ENCODE assay signal across 1 cellular context in the genomic region with DNA sequence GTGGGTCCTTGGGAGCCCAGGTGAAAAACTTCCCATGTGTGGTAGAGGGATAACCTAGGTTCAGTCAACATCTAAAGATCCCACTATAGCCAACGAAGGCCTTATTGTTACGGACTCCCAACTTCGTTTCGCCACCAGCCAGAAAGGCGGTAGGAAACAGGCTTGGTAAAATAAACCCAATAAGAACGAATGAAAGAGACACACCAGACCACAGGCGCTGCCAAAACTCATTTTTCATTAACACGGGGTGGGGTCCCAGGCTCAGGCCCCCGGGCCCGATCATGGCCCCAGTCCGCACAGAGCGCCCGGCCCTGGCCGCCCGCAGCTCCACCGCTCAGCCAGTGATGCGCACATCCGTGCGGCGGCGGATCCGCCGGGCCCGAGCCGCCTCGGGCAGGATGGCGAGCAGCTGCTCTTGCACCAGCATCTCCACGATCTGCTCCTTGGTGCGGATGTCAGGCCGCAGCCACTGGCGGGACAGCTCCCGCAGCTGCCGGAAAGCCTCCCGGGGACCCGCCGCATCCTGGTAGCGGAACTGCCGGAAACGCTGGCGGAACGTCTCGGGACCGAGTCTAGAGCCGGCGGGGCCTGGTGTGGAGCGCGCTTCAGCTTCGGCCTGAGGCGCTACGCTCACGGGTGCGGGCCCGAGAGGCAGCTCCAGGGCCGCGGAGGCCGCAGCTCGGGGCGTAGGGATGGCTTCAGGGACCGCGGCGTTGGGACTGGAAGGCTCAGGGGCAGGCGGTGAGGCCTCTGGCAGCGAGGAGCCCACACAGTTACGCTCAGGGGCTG.
A peak's percentile ranks its signal among the peaks of the same experiment; 100 is the strongest.
TF ChIP-seq lines count a peak whose summit lies in the region.

No MANE protein-coding gene starts in this region.

TF ChIP-seq in HepG2, 621 proteins besides CTCF, POLR2A, EP300 and RAD21 (continued from another document and continues in another):
- TF ChIP-seq, protein P1, sequence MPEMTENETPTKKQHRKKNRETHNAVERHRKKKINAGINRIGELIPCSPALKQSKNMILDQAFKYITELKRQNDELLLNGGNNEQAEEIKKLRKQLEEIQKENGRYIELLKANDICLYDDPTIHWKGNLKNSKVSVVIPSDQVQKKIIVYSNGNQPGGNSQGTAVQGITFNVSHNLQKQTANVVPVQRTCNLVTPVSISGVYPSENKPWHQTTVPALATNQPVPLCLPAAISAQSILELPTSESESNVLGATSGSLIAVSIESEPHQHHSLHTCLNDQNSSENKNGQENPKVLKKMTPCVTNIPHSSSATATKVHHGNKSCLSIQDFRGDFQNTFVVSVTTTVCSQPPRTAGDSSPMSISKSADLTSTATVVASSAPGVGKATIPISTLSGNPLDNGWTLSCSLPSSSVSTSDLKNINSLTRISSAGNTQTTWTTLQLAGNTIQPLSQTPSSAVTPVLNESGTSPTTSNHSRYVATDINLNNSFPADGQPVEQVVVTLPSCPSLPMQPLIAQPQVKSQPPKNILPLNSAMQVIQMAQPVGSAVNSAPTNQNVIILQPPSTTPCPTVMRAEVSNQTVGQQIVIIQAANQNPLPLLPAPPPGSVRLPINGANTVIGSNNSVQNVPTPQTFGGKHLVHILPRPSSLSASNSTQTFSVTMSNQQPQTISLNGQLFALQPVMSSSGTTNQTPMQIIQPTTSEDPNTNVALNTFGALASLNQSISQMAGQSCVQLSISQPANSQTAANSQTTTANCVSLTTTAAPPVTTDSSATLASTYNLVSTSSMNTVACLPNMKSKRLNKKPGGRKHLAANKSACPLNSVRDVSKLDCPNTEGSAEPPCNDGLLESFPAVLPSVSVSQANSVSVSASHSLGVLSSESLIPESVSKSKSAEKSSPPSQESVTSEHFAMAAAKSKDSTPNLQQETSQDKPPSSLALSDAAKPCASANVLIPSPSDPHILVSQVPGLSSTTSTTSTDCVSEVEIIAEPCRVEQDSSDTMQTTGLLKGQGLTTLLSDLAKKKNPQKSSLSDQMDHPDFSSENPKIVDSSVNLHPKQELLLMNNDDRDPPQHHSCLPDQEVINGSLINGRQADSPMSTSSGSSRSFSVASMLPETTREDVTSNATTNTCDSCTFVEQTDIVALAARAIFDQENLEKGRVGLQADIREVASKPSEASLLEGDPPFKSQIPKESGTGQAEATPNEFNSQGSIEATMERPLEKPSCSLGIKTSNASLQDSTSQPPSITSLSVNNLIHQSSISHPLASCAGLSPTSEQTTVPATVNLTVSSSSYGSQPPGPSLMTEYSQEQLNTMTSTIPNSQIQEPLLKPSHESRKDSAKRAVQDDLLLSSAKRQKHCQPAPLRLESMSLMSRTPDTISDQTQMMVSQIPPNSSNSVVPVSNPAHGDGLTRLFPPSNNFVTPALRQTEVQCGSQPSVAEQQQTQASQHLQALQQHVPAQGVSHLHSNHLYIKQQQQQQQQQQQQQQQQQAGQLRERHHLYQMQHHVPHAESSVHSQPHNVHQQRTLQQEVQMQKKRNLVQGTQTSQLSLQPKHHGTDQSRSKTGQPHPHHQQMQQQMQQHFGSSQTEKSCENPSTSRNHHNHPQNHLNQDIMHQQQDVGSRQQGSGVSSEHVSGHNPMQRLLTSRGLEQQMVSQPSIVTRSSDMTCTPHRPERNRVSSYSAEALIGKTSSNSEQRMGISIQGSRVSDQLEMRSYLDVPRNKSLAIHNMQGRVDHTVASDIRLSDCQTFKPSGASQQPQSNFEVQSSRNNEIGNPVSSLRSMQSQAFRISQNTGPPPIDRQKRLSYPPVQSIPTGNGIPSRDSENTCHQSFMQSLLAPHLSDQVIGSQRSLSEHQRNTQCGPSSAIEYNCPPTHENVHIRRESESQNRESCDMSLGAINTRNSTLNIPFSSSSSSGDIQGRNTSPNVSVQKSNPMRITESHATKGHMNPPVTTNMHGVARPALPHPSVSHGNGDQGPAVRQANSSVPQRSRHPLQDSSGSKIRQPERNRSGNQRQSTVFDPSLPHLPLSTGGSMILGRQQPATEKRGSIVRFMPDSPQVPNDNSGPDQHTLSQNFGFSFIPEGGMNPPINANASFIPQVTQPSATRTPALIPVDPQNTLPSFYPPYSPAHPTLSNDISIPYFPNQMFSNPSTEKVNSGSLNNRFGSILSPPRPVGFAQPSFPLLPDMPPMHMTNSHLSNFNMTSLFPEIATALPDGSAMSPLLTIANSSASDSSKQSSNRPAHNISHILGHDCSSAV (CRISPR knock-in tag; IDR thresholded peaks at IDR 0.05; ENCODE audit: borderline replicate concordance), result peak; percentile 91; the same call in 1 of the 2 replicates
- TF ChIP-seq ZNF691 (CRISPR knock-in tag; IDR thresholded peaks at IDR 0.05; ENCODE audit: borderline replicate concordance, low read depth) (no peak), ZNF430 (CRISPR knock-in tag; IDR thresholded peaks at IDR 0.05) (no peak), SRF (IDR thresholded peaks at IDR 0.05; ENCODE audit: low read depth, low read length) (no peak), MAFF (IDR thresholded peaks at IDR 0.05; ENCODE audit: low read depth, low read length) (no peak), ISX (CRISPR knock-in tag; conservative IDR thresholded peaks at IDR 0.05) (peak; percentile 30; the same call in 1 of the 2 replicates), ZNF160 (CRISPR knock-in tag; IDR thresholded peaks at IDR 0.05) (no peak), GATAD1 (CRISPR knock-in tag; IDR thresholded peaks at IDR 0.05) (no peak), ZZZ3 (CRISPR knock-in tag; IDR thresholded peaks at IDR 0.05; ENCODE audit: borderline replicate concordance) (no peak; the same call in 1 of the 2 replicates), PLRG1 (conservative IDR thresholded peaks at IDR 0.05) (no peak), KDM5A (IDR thresholded peaks at IDR 0.05; ENCODE audit: borderline replicate concordance, low read length) (peak; percentile 83; the same call in 1 of the 2 replicates), NFIB (CRISPR knock-in tag; IDR thresholded peaks at IDR 0.05; ENCODE audit: borderline replicate concordance) (no peak), MTA3 (CRISPR knock-in tag; IDR thresholded peaks at IDR 0.05) (no peak), RARA (CRISPR knock-in tag; IDR thresholded peaks at IDR 0.05) (no peak), TERF1 (CRISPR knock-in tag; IDR thresholded peaks at IDR 0.05) (no peak), ZEB1 (IDR thresholded peaks at IDR 0.05; ENCODE audit: insufficient replicate concordance, low read depth) (no peak), NAIF1 (CRISPR knock-in tag; IDR thresholded peaks at IDR 0.05; ENCODE audit: borderline replicate concordance) (no peak; the same call in 1 of the 2 replicates), ATAD3A (CRISPR knock-in tag; IDR thresholded peaks at IDR 0.05) (no peak), FOXP4 (CRISPR knock-in tag; IDR thresholded peaks at IDR 0.05) (no peak; the same call in 1 of the 2 replicates), ZFP41 (CRISPR knock-in tag; IDR thresholded peaks at IDR 0.05; ENCODE audit: borderline replicate concordance) (no peak; the same call in none of the 2 replicates), XRCC5 (optimal IDR thresholded peaks at IDR 0.05; ENCODE audit: low read length) (no peak), EED (CRISPR knock-in tag; IDR thresholded peaks at IDR 0.05) (no peak; the same call in 1 of the 2 replicates), NCOR1 (IDR thresholded peaks at IDR 0.05; ENCODE audit: borderline replicate concordance, low read length) (no peak), ZNF230 (CRISPR knock-in tag; IDR thresholded peaks at IDR 0.05) (peak; percentile 85; the same call in 1 of the 2 replicates), ZNF564 (CRISPR knock-in tag; IDR thresholded peaks at IDR 0.05) (no peak), ARID2 (CRISPR knock-in tag; IDR thresholded peaks at IDR 0.05; ENCODE audit: borderline replicate concordance) (no peak), ZNF292 (CRISPR knock-in tag; IDR thresholded peaks at IDR 0.05; ENCODE audit: borderline replicate concordance, low read depth) (no peak), ZNF367 (CRISPR knock-in tag; IDR thresholded peaks at IDR 0.05; ENCODE audit: borderline replicate concordance) (no peak)
- TF ChIP-seq, protein P2, sequence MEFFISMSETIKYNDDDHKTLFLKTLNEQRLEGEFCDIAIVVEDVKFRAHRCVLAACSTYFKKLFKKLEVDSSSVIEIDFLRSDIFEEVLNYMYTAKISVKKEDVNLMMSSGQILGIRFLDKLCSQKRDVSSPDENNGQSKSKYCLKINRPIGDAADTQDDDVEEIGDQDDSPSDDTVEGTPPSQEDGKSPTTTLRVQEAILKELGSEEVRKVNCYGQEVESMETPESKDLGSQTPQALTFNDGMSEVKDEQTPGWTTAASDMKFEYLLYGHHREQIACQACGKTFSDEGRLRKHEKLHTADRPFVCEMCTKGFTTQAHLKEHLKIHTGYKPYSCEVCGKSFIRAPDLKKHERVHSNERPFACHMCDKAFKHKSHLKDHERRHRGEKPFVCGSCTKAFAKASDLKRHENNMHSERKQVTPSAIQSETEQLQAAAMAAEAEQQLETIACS (CRISPR knock-in tag; IDR thresholded peaks at IDR 0.05), result no peak
- TF ChIP-seq, protein P3, sequence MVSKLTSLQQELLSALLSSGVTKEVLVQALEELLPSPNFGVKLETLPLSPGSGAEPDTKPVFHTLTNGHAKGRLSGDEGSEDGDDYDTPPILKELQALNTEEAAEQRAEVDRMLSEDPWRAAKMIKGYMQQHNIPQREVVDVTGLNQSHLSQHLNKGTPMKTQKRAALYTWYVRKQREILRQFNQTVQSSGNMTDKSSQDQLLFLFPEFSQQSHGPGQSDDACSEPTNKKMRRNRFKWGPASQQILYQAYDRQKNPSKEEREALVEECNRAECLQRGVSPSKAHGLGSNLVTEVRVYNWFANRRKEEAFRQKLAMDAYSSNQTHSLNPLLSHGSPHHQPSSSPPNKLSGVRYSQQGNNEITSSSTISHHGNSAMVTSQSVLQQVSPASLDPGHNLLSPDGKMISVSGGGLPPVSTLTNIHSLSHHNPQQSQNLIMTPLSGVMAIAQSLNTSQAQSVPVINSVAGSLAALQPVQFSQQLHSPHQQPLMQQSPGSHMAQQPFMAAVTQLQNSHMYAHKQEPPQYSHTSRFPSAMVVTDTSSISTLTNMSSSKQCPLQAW (CRISPR knock-in tag; IDR thresholded peaks at IDR 0.05), result 0 out of 2 replicates have a peak, but pooled peaks have one; percentile 11
- TF ChIP-seq, protein P4, sequence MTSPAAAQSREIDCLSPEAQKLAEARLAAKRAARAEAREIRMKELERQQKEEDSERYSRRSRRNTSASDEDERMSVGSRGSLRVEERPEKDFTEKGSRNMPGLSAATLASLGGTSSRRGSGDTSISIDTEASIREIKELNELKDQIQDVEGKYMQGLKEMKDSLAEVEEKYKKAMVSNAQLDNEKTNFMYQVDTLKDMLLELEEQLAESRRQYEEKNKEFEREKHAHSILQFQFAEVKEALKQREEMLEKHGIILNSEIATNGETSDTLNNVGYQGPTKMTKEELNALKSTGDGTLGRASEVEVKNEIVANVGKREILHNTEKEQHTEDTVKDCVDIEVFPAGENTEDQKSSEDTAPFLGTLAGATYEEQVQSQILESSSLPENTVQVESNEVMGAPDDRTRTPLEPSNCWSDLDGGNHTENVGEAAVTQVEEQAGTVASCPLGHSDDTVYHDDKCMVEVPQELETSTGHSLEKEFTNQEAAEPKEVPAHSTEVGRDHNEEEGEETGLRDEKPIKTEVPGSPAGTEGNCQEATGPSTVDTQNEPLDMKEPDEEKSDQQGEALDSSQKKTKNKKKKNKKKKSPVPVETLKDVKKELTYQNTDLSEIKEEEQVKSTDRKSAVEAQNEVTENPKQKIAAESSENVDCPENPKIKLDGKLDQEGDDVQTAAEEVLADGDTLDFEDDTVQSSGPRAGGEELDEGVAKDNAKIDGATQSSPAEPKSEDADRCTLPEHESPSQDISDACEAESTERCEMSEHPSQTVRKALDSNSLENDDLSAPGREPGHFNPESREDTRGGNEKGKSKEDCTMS (CRISPR knock-in tag; conservative IDR thresholded peaks at IDR 0.05), result no peak
- TF ChIP-seq, protein P5, sequence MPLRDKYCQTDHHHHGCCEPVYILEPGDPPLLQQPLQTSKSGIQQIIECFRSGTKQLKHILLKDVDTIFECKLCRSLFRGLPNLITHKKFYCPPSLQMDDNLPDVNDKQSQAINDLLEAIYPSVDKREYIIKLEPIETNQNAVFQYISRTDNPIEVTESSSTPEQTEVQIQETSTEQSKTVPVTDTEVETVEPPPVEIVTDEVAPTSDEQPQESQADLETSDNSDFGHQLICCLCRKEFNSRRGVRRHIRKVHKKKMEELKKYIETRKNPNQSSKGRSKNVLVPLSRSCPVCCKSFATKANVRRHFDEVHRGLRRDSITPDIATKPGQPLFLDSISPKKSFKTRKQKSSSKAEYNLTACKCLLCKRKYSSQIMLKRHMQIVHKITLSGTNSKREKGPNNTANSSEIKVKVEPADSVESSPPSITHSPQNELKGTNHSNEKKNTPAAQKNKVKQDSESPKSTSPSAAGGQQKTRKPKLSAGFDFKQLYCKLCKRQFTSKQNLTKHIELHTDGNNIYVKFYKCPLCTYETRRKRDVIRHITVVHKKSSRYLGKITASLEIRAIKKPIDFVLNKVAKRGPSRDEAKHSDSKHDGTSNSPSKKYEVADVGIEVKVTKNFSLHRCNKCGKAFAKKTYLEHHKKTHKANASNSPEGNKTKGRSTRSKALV (CRISPR knock-in tag; IDR thresholded peaks at IDR 0.05), result no peak
